In genomic region chr10:100656479-100656878, GRCh38 we compare ENCODE assay signal across 12 cellular contexts.
A peak's percentile ranks its signal among the peaks of the same experiment; 100 is the strongest.
DNase-seq lines count a peak whose midpoint lies in the region; ATAC-seq and TF ChIP-seq lines count a peak whose summit lies in the region.
"Had no signal": no experiment of that assay in that cellular context is flagged by ENCODE, and none has a peak within 500 bp of the region (broad histone marks: within the 10 kb centered on the region; RNA-seq: fewer than 3 reads in every experiment).

No MANE protein-coding gene starts in this region.

- H3K4me3 ChIP-seq in hepatocyte: no peak overlapping the region
- H3K4me3 ChIP-seq: BLaER1 treated with 17β-estradiol and CSF1 and Interleukin-3, amounts not matched to agents 10 nM and 100 nM had no signal

- no peak overlapping the region for H3K27ac Mint-ChIP-seq in activated CD4-positive, alpha-beta T cell treated with anti-CD3 and anti-CD28 coated beads, Interleukin-2, amount 10 ng/mL, durations not matched to agents 24 days and 14 days
- no peak overlapping the region for H3K27ac Mint-ChIP-seq in stimulated activated effector memory CD8-positive, alpha-beta T cell treated with anti-CD3 and anti-CD28 coated beads, Interleukin-12 subunit alpha, Interleukin-12 subunit beta, amount 100 ng/mL, for 72 hours

- no peak overlapping the region for H3K27ac ChIP-seq in hepatocyte
- H3K27ac ChIP-seq: adrenal gland; BLaER1 treated with 17β-estradiol and CSF1 and Interleukin-3, amounts not matched to agents 10 nM and 100 nM; stomach had no signal

- intact Hi-C loops in activated CD4-positive, alpha-beta T cell treated with anti-CD3 and anti-CD28 coated beads, Interleukin-2, amount 10 ng/mL, durations not matched to agents 24 days and 14 days (cut with micrococcal nuclease): loop anchor here (5.0 to 10.0 kb wide), 4 partner anchors 92 to 568 kb away; partner anchors contain the start of gene LBX1

- H3K4me3 Mint-ChIP-seq in activated CD4-positive, alpha-beta T cell treated with anti-CD3 and anti-CD28 coated beads, Interleukin-2, amount 10 ng/mL, durations not matched to agents 24 days and 14 days: no peak overlapping the region
- H3K4me3 Mint-ChIP-seq in stimulated activated effector memory CD8-positive, alpha-beta T cell treated with anti-CD3 and anti-CD28 coated beads, Interleukin-12 subunit alpha, Interleukin-12 subunit beta, amount 100 ng/mL, for 72 hours: no peak overlapping the region

- H3K27me3 Mint-ChIP-seq in activated CD4-positive, alpha-beta T cell treated with anti-CD3 and anti-CD28 coated beads, Interleukin-2, amount 10 ng/mL, durations not matched to agents 24 days and 14 days: peaks cover 79% of the 10 kb centered on the region

- H3K4me1 Mint-ChIP-seq in activated CD4-positive, alpha-beta T cell treated with anti-CD3 and anti-CD28 coated beads, Interleukin-2, amount 10 ng/mL, durations not matched to agents 24 days and 14 days: peaks cover 28% of the 10 kb centered on the region
- H3K4me1 Mint-ChIP-seq in stimulated activated effector memory CD8-positive, alpha-beta T cell treated with anti-CD3 and anti-CD28 coated beads, Interleukin-12 subunit alpha, Interleukin-12 subunit beta, amount 100 ng/mL, for 72 hours: peaks cover 36% of the 10 kb centered on the region

- peaks cover 18% of the 10 kb centered on the region for H3K4me1 ChIP-seq in hepatocyte (ENCODE audit: insufficient read depth)

- H3K9me3 Mint-ChIP-seq in activated CD4-positive, alpha-beta T cell treated with anti-CD3 and anti-CD28 coated beads, Interleukin-2, amount 10 ng/mL, durations not matched to agents 24 days and 14 days: peaks cover 9% of the 10 kb centered on the region
- no peaks in the 10 kb centered on the region for H3K9me3 Mint-ChIP-seq in stimulated activated effector memory CD8-positive, alpha-beta T cell treated with anti-CD3 and anti-CD28 coated beads, Interleukin-12 subunit alpha, Interleukin-12 subunit beta, amount 100 ng/mL, for 72 hours

- H3K79me2 ChIP-seq in hepatocyte: no peaks in the 10 kb centered on the region

- no peaks in the 10 kb centered on the region for H3K36me3 ChIP-seq in hepatocyte (replicated peaks; ENCODE audit: insufficient read depth, low read depth)
- H3K36me3 ChIP-seq: adrenal gland; BLaER1 treated with 17β-estradiol and CSF1 and Interleukin-3, amounts not matched to agents 10 nM and 100 nM; stomach had no signal

- ATAC-seq in stimulated activated effector memory CD8-positive, alpha-beta T cell treated with anti-CD3 and anti-CD28 coated beads, Interleukin-12 subunit alpha, Interleukin-12 subunit beta, amount 100 ng/mL, for 72 hours: peak; percentile 44
- no peak for ATAC-seq in GM19397 (IDR thresholded peaks at IDR 0.05; ENCODE audit: unreplicated experiment)

- no peak overlapping the region for H2AFZ ChIP-seq in hepatocyte

- peak; percentile 60 for DNase-seq in activated CD4-positive, alpha-beta T cell treated with anti-CD3 and anti-CD28 coated beads, Interleukin-2, amount 10 ng/mL, durations not matched to agents 24 days and 14 days
- no peak for DNase-seq in activated CD4-positive, alpha-beta T cell treated with anti-CD3 and anti-CD28 coated beads, Interleukin-2, amount 50 U/mL, for 1 hour
- peak; percentile 36 for DNase-seq in NCI-H526 treated with DMSO at 0.1 percent for 48 hours (lab: John Stamatoyannopoulos, UW)
- DNase-seq in hepatocyte (ENCODE audit: low spot score): peak; percentile 63
- no peak for DNase-seq in stimulated activated effector memory CD8-positive, alpha-beta T cell treated with anti-CD3 and anti-CD28 coated beads, Interleukin-12 subunit alpha, Interleukin-12 subunit beta, amount 100 ng/mL, for 72 hours (ENCODE audit: low spot score in 2 of 2)
- DNase-seq in RPMI8226: no peak
- no peak for DNase-seq in NAMALWA (ENCODE audit: low spot score)
- DNase-seq: NCI-H2107, stomach had no signal

- no peaks in the 10 kb centered on the region for H4K20me1 ChIP-seq in hepatocyte (ENCODE audit: insufficient read depth, poor library complexity, severe bottlenecking)

- peak overlapping the region; percentile 84 for H3K4me2 ChIP-seq in hepatocyte
- H3K4me2 ChIP-seq: BLaER1 treated with 17β-estradiol and CSF1 and Interleukin-3, amounts not matched to agents 10 nM and 100 nM had no signal

- H3K27me3 ChIP-seq in hepatocyte: peaks cover 90% of the 10 kb centered on the region

- H3K9me2 ChIP-seq in hepatocyte (replicated peaks; ENCODE audit: insufficient read depth): no peaks in the 10 kb centered on the region

- 0% methylated on average over 11 of the region's 34 CpGs for WGBS in hepatocyte (ENCODE audit: low lambda C conversion rate, missing lambda C conversion rate)

- H3K36me3 Mint-ChIP-seq in activated CD4-positive, alpha-beta T cell treated with anti-CD3 and anti-CD28 coated beads, Interleukin-2, amount 10 ng/mL, durations not matched to agents 24 days and 14 days (ENCODE audit: low read depth): peaks cover 2% of the 10 kb centered on the region
- no peaks in the 10 kb centered on the region for H3K36me3 Mint-ChIP-seq in stimulated activated effector memory CD8-positive, alpha-beta T cell treated with anti-CD3 and anti-CD28 coated beads, Interleukin-12 subunit alpha, Interleukin-12 subunit beta, amount 100 ng/mL, for 72 hours

- TF ChIP-seq CTCF in hepatocyte (IDR thresholded peaks at IDR 0.05; ENCODE audit: poor library complexity): no peak

- no peaks in the 10 kb centered on the region for H3K9me3 ChIP-seq in hepatocyte (ENCODE audit: low read depth)
- H3K9me3 ChIP-seq: adrenal gland had no signal

Comparison
In these comparisons a context has a peak if more than half of its experiments do, and no peak if none do; other contexts are left out.
1. DNase-seq: peak in activated CD4-positive, alpha-beta T cell treated with anti-CD3 and anti-CD28 coated beads, Interleukin-2, amount 10 ng/mL, durations not matched to agents 24 days and 14 days (single experiment), NCI-H526 treated with DMSO at 0.1 percent for 48 hours (single experiment) and hepatocyte (single experiment); none in activated CD4-positive, alpha-beta T cell treated with anti-CD3 and anti-CD28 coated beads, Interleukin-2, amount 50 U/mL, for 1 hour (single experiment), stimulated activated effector memory CD8-positive, alpha-beta T cell treated with anti-CD3 and anti-CD28 coated beads, Interleukin-12 subunit alpha, Interleukin-12 subunit beta, amount 100 ng/mL, for 72 hours (0 of 2), RPMI8226 (single experiment) and NAMALWA (single experiment).